ENCODE assay signal across 1 cellular context in the genomic region with DNA sequence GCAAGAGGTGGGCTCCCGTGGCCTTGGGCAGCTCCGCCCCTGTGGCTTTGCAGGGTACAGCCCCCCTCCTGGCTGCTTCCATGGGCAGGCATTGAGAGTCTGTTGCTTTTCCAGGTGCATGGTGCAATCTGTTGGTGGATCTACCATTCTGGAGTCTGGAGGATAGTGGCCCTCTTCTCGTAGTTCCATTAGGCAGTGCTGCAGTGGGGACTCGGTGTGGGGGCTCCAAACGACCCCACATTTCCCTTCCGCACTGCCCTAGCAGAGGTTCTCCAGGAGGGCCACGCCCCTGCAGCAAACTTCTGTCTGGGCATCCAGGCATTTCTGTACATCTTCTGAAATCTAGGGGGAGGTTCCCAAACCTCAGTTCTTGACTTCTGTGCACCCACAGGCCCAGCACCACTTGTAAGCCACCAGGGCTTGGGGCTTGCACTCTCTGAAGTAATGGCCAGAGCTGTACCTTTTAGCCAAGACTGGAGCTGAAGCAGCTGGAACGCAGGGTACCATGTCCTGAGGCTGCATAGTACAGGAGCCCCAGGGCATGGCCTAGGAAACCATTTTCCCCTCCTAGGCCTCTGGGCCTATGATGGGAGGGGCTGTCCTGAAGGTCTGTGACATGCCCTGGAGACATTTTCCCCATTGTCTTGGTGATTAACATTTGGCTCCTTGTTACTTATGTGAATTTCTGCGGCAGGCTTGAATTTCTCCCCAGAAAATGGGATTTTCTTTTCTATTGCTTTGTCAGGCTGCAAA.
TF ChIP-seq lines count a peak whose summit lies in the region.

No MANE protein-coding gene starts in this region.

TF ChIP-seq in HepG2, 621 proteins besides CTCF, POLR2A, EP300 and RAD21 (continued from another document and continues in another):
- TF ChIP-seq HBP1 (CRISPR knock-in tag; IDR thresholded peaks at IDR 0.05; ENCODE audit: low read depth) (0 out of 2 replicates have a peak, but pooled peaks have one; percentile 10), ZNF432 (CRISPR knock-in tag; IDR thresholded peaks at IDR 0.05; ENCODE audit: borderline replicate concordance) (no peak), KIAA2018 (CRISPR knock-in tag; IDR thresholded peaks at IDR 0.05; ENCODE audit: borderline replicate concordance) (no peak), ZNF354B (CRISPR knock-in tag; IDR thresholded peaks at IDR 0.05) (no peak), SP1 (IDR thresholded peaks at IDR 0.05) (no peak), SP1 (CRISPR knock-in tag; IDR thresholded peaks at IDR 0.05) (no peak), FOXA1 (IDR thresholded peaks at IDR 0.05) (no peak), FOXA1 (CRISPR knock-in tag; IDR thresholded peaks at IDR 0.05) (no peak), ZNF430 (CRISPR knock-in tag; IDR thresholded peaks at IDR 0.05) (no peak), ZSCAN22 (CRISPR knock-in tag; IDR thresholded peaks at IDR 0.05) (no peak), ELF4 (CRISPR knock-in tag; IDR thresholded peaks at IDR 0.05; ENCODE audit: borderline replicate concordance) (no peak), HMGXB4 (CRISPR knock-in tag; IDR thresholded peaks at IDR 0.05; ENCODE audit: borderline replicate concordance in 1 of 2, low read depth in 1 of 2) (no peak), ZFP91 (CRISPR knock-in tag; IDR thresholded peaks at IDR 0.05; ENCODE audit: borderline replicate concordance) (0 out of 2 replicates have a peak, but pooled peaks have one; percentile 12), HHEX (CRISPR knock-in tag; IDR thresholded peaks at IDR 0.05) (no peak), PAF1 (CRISPR knock-in tag; IDR thresholded peaks at IDR 0.05) (peak; percentile 49; the same call in 1 of the 2 replicates)
- TF ChIP-seq, protein P1, sequence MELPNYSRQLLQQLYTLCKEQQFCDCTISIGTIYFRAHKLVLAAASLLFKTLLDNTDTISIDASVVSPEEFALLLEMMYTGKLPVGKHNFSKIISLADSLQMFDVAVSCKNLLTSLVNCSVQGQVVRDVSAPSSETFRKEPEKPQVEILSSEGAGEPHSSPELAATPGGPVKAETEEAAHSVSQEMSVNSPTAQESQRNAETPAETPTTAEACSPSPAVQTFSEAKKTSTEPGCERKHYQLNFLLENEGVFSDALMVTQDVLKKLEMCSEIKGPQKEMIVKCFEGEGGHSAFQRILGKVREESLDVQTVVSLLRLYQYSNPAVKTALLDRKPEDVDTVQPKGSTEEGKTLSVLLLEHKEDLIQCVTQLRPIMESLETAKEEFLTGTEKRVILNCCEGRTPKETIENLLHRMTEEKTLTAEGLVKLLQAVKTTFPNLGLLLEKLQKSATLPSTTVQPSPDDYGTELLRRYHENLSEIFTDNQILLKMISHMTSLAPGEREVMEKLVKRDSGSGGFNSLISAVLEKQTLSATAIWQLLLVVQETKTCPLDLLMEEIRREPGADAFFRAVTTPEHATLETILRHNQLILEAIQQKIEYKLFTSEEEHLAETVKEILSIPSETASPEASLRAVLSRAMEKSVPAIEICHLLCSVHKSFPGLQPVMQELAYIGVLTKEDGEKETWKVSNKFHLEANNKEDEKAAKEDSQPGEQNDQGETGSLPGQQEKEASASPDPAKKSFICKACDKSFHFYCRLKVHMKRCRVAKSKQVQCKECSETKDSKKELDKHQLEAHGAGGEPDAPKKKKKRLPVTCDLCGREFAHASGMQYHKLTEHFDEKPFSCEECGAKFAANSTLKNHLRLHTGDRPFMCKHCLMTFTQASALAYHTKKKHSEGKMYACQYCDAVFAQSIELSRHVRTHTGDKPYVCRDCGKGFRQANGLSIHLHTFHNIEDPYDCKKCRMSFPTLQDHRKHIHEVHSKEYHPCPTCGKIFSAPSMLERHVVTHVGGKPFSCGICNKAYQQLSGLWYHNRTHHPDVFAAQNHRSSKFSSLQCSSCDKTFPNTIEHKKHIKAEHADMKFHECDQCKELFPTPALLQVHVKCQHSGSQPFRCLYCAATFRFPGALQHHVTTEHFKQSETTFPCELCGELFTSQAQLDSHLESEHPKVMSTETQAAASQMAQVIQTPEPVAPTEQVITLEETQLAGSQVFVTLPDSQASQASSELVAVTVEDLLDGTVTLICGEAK (IDR thresholded peaks at IDR 0.05): no peak
- TF ChIP-seq, protein P1 (CRISPR knock-in tag; IDR thresholded peaks at IDR 0.05): 0 out of 2 replicates have a peak, but pooled peaks have one; percentile 32
- TF ChIP-seq, protein P2, sequence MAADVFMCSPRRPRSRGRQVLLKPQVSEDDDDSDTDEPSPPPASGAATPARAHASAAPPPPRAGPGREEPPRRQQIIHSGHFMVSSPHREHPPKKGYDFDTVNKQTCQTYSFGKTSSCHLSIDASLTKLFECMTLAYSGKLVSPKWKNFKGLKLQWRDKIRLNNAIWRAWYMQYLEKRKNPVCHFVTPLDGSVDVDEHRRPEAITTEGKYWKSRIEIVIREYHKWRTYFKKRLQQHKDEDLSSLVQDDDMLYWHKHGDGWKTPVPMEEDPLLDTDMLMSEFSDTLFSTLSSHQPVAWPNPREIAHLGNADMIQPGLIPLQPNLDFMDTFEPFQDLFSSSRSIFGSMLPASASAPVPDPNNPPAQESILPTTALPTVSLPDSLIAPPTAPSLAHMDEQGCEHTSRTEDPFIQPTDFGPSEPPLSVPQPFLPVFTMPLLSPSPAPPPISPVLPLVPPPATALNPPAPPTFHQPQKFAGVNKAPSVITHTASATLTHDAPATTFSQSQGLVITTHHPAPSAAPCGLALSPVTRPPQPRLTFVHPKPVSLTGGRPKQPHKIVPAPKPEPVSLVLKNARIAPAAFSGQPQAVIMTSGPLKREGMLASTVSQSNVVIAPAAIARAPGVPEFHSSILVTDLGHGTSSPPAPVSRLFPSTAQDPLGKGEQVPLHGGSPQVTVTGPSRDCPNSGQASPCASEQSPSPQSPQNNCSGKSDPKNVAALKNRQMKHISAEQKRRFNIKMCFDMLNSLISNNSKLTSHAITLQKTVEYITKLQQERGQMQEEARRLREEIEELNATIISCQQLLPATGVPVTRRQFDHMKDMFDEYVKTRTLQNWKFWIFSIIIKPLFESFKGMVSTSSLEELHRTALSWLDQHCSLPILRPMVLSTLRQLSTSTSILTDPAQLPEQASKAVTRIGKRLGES (CRISPR knock-in tag; IDR thresholded peaks at IDR 0.05; ENCODE audit: borderline replicate concordance): no peak
